In the genomic region with DNA sequence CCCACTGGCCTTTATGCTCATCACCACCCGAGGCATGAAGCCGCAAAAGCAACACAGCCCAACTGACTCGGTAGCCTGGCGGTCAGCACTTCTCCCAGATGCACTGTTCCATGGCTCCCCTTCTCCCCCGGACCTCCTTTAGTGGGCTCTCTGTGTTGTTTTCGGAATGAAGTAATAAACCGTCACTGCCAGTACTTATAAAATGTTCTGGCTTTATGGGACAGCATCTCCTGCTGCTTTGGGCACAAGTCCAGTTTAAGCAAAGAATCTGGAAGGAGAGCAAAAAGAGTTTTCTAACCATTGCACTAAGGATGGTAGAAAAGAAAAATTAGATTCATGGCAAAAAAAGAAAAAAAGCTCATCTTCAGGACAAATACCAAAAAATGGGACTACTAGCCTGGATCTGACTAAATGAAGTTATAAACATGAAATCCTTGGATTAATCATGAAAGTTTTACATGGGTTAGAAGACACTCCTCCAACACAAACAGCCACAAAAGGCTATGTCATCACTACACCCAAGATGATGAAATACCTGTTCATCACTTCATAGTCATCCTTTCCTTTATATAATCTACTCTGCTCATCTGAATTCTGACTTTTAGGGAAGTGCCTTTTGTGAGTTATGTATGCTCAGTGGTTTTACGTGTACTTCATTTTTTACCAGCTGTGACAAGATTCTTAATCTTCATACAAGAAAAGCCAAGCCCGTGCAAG, we compare ENCODE assay signal across 9 cellular contexts.
DNase-seq lines count a peak whose midpoint lies in the region; ATAC-seq and TF ChIP-seq lines count a peak whose summit lies in the region.
"Had no signal": no experiment of that assay in that cellular context is flagged by ENCODE, and none has a peak within 500 bp of the region (broad histone marks: within the 10 kb centered on the region; RNA-seq: fewer than 3 reads in every experiment).

No MANE protein-coding gene starts in this region.

- H2BK5ac ChIP-seq in trophoblast cell (ENCODE audit: low read depth, low read length, poor library complexity) = no peak overlapping the region

- DNase-seq in G401 (ENCODE audit: low spot score) (peak; percentile 10), NCI-H226 (peak; percentile 67), coronary artery (ENCODE audit: low spot score) (no peak), trophoblast cell (peak; percentile 37 to 80), activated gamma-delta T cell treated with Interleukin-2 at 50 U/mL for 16 hours (no peak), UCSD-AML1 (lab: John Stamatoyannopoulos, UW; ENCODE audit: unreplicated experiment) (no peak), SK-N-DZ (ENCODE audit: low spot score) (no peak)
- DNase-seq: activated CD8-positive, alpha-beta memory T cell treated with anti-CD3 and anti-CD28 coated beads, Interleukin-2, amount 50 U/mL, for 4 hours had no signal

- no peak overlapping the region for H3K18ac ChIP-seq in trophoblast cell (ENCODE audit: low read length)

- no peak overlapping the region for H3K14ac ChIP-seq in trophoblast cell (ENCODE audit: low read length)

- no peak overlapping the region for H4K12ac ChIP-seq in trophoblast cell (ENCODE audit: low read depth, low read length)

- no peak overlapping the region for H4K8ac ChIP-seq in trophoblast cell (ENCODE audit: low read depth, low read length)

- H3K79me2 ChIP-seq in trophoblast cell (ENCODE audit: control insufficient read depth, insufficient read depth, low read length, poor library complexity) = no peaks in the 10 kb centered on the region

- H2AFZ ChIP-seq in trophoblast cell (ENCODE audit: insufficient read depth, low read length, poor library complexity) = no peak overlapping the region

- H2BK120ac ChIP-seq in trophoblast cell (ENCODE audit: insufficient read depth, low read length, poor library complexity) = no peak overlapping the region

- in situ Hi-C loops in G401 (cut with HindIII; ENCODE audit: low sequenced_read_pairs) = no loop called here

- no CpG with 5 or more reads among the region's 9 CpGs for WGBS in trophoblast cell (ENCODE audit: extremely low coverage, insufficient coverage, insufficient read length)

- H3K36me3 ChIP-seq in trophoblast cell (ENCODE audit: control insufficient read depth in 1 of 2, insufficient read depth in 2 of 2, low read length in 2 of 2) = no peaks in the 10 kb centered on the region

- no peak for TF ChIP-seq CTCF in coronary artery (IDR thresholded peaks at IDR 0.05)

- H2AK5ac ChIP-seq in trophoblast cell (ENCODE audit: low read length) = no peak overlapping the region

- H3K23ac ChIP-seq in trophoblast cell (ENCODE audit: low read length) = no peak overlapping the region

- H3K4me1 ChIP-seq in trophoblast cell (ENCODE audit: control insufficient read depth in 1 of 2, insufficient read depth in 2 of 2, low read length in 2 of 2) = peaks cover 2 to 6% of the 10 kb centered on the region in 2 experiments

- H3K27me3 ChIP-seq in trophoblast cell (ENCODE audit: insufficient read depth, low read length) = no peaks in the 10 kb centered on the region

- no peak for ATAC-seq in GM18907 (IDR thresholded peaks at IDR 0.05; ENCODE audit: unreplicated experiment)

- no peak overlapping the region for H3K4me2 ChIP-seq in trophoblast cell (ENCODE audit: low read length)

- no peak overlapping the region for H3K9ac ChIP-seq in trophoblast cell (ENCODE audit: low read length)

- no peaks in the 10 kb centered on the region for H3K9me3 ChIP-seq in trophoblast cell (ENCODE audit: insufficient read depth, low read depth, low read length)

- H3K4me3 ChIP-seq in coronary artery (peak overlapping the region; percentile 31), trophoblast cell (ENCODE audit: low read depth, low read length) (no peak overlapping the region)

- no peak overlapping the region for H2BK12ac ChIP-seq in trophoblast cell (ENCODE audit: low read length)

- H3K4ac ChIP-seq in trophoblast cell (ENCODE audit: low read depth, low read length) = no peak overlapping the region

- no peaks in the 10 kb centered on the region for H3K79me1 ChIP-seq in trophoblast cell (ENCODE audit: low read length)

- H4K91ac ChIP-seq in trophoblast cell (ENCODE audit: low read depth, low read length) = no peak overlapping the region

- H3K27ac ChIP-seq in coronary artery = peak overlapping the region in 1 of 2 donors; percentile 33
- H3K27ac ChIP-seq in trophoblast cell (ENCODE audit: low read depth, low read length) = no peak overlapping the region

Comparison
In these comparisons a context has a peak if more than half of its experiments do, and no peak if none do; other contexts are left out.
1. DNase-seq: peak in G401 (single experiment), NCI-H226 (single experiment) and trophoblast cell (2 of 2); none in coronary artery (single experiment), activated gamma-delta T cell treated with Interleukin-2 at 50 U/mL for 16 hours (single experiment), UCSD-AML1 (single experiment) and SK-N-DZ (single experiment).